ENCODE assay signal across 8 cellular contexts in the genomic region with DNA sequence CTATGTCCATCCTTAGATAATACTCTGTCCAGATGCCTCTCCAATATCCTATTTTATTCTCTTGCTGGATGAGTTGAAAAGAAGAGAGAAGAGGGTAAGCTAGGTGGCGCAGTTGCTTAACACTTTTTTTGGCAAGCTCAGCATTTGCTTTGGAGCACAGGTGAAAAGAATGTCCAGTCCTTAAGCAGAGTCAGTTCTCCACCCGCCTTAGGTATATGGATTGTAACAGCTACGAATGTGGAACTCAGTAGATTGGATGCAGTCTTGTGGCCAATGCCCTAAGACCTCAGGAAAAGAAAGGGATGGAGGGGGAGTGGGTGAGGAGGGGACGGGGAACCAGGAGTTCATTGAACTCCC.
DNase-seq lines count a peak whose midpoint lies in the region; ATAC-seq and TF ChIP-seq lines count a peak whose summit lies in the region.

No MANE protein-coding gene starts in this region.

- no peak overlapping the region for H3K27ac Mint-ChIP-seq in activated CD8-positive, alpha-beta memory T cell treated with anti-CD3 and anti-CD28 coated beads, Interleukin-2, amount 10 ng/mL, durations not matched to agents 7 days and 5 days
- H3K27ac Mint-ChIP-seq in naive B cell = peak overlapping the region in 1 of 6 donors; percentile 57

- no peak for TF ChIP-seq EP300 in upper lobe of left lung (IDR thresholded peaks at IDR 0.05)

- WGBS in upper lobe of left lung, 2 donors = 3 to 6% methylated on average over 4 of the region's 4 CpGs

- H3K9me3 ChIP-seq in upper lobe of left lung = no peaks in the 10 kb centered on the region

- H3K9me3 Mint-ChIP-seq in activated CD8-positive, alpha-beta memory T cell treated with anti-CD3 and anti-CD28 coated beads, Interleukin-2, amount 10 ng/mL, durations not matched to agents 7 days and 5 days (ENCODE audit: low read depth) = no peaks in the 10 kb centered on the region
- no peaks in the 10 kb centered on the region for H3K9me3 Mint-ChIP-seq in naive B cell

- H3K36me3 Mint-ChIP-seq in activated CD8-positive, alpha-beta memory T cell treated with anti-CD3 and anti-CD28 coated beads, Interleukin-2, amount 10 ng/mL, durations not matched to agents 7 days and 5 days = no peaks in the 10 kb centered on the region
- H3K36me3 Mint-ChIP-seq in naive B cell = no peaks in the 10 kb centered on the region

- H3K4me3 ChIP-seq in upper lobe of left lung = peak overlapping the region in 3 of 4 donors; percentile 54 to 60 (median 57)

- H3K27me3 Mint-ChIP-seq in activated CD8-positive, alpha-beta memory T cell treated with anti-CD3 and anti-CD28 coated beads, Interleukin-2, amount 10 ng/mL, durations not matched to agents 7 days and 5 days = peaks cover 75% of the 10 kb centered on the region
- H3K27me3 Mint-ChIP-seq in naive B cell = peaks cover 62 to 69% (median 68%) of the 10 kb centered on the region in 3 donors

- no peak for TF ChIP-seq POLR2A in upper lobe of left lung (IDR thresholded peaks at IDR 0.05)

- DNase-seq in NCI-H510A treated with DMSO at 0.1 percent for 48 hours (lab: John Stamatoyannopoulos, UW) (peak; percentile 88), fibroblast of peridontal ligament (ENCODE audit: extremely low read depth) (peak; percentile 11), naive B cell (peak; percentile 28), upper lobe of left lung (peak in 1 of 2 donors; percentile 69)
- peak; percentile 64 for DNase-seq in activated CD8-positive, alpha-beta memory T cell treated with anti-CD3 and anti-CD28 coated beads, Interleukin-2, amount 10 ng/mL, durations not matched to agents 7 days and 5 days

- no peak overlapping the region; the same call in 1 of the 2 replicates for H3K27ac ChIP-seq in C4-2B
- peak overlapping the region in 2 of 4 donors; percentile 48 to 74 for H3K27ac ChIP-seq in upper lobe of left lung

- H3K27me3 ChIP-seq in upper lobe of left lung = peaks cover 0 to 6% (median 0%) of the 10 kb centered on the region in 4 donors

- peak overlapping the region; percentile 60 for H3K4me3 Mint-ChIP-seq in activated CD8-positive, alpha-beta memory T cell treated with anti-CD3 and anti-CD28 coated beads, Interleukin-2, amount 10 ng/mL, durations not matched to agents 7 days and 5 days
- peak overlapping the region; percentile 64 to 88 (median 81) for H3K4me3 Mint-ChIP-seq in naive B cell

- CTCF ChIA-PET in activated CD8-positive, alpha-beta memory T cell treated with anti-CD3 and anti-CD28 coated beads, Interleukin-2, amount 10 ng/mL, durations not matched to agents 7 days and 5 days (lab: Charles Lee) = interaction anchor here (0.6 to 2.7 kb wide), 12 partner anchors 10 to 582 kb away, joined by 3 to 22 read pairs (median 4); no protein-coding TSS in a partner anchor

- peak; percentile 77 for TF ChIP-seq CTCF in C4-2B (conservative IDR thresholded peaks at IDR 0.05)
- peak in 5 of 6 experiments; percentile 19 to 70 (median 57) for TF ChIP-seq CTCF in upper lobe of left lung (IDR thresholded peaks at IDR 0.05)

- ATAC-seq in GM19043 (IDR thresholded peaks at IDR 0.05; ENCODE audit: low read depth, unreplicated experiment) (peak; percentile 48), HG03460 (IDR thresholded peaks at IDR 0.05; ENCODE audit: unreplicated experiment) (peak; percentile 65), naive B cell (ENCODE audit: low read depth in 2 of 2) (peak; percentile 48 to 61), upper lobe of left lung (ENCODE audit: low FRiP score in 2 of 2) (peak; percentile 66 to 87)
- ATAC-seq in activated CD8-positive, alpha-beta memory T cell treated with anti-CD3 and anti-CD28 coated beads, Interleukin-2, amount 10 ng/mL, durations not matched to agents 7 days and 5 days = peak; percentile 64

- H3K4me1 Mint-ChIP-seq in activated CD8-positive, alpha-beta memory T cell treated with anti-CD3 and anti-CD28 coated beads, Interleukin-2, amount 10 ng/mL, durations not matched to agents 7 days and 5 days = peaks cover 16% of the 10 kb centered on the region
- H3K4me1 Mint-ChIP-seq in naive B cell = peaks cover 7 to 13% (median 11%) of the 10 kb centered on the region in 3 donors

- H3K4me1 ChIP-seq in upper lobe of left lung = peaks cover 0 to 17% (median 10%) of the 10 kb centered on the region in 4 donors

- H3K36me3 ChIP-seq in upper lobe of left lung = no peaks in the 10 kb centered on the region
